ENCODE assay signal across 12 cellular contexts in the genomic region with DNA sequence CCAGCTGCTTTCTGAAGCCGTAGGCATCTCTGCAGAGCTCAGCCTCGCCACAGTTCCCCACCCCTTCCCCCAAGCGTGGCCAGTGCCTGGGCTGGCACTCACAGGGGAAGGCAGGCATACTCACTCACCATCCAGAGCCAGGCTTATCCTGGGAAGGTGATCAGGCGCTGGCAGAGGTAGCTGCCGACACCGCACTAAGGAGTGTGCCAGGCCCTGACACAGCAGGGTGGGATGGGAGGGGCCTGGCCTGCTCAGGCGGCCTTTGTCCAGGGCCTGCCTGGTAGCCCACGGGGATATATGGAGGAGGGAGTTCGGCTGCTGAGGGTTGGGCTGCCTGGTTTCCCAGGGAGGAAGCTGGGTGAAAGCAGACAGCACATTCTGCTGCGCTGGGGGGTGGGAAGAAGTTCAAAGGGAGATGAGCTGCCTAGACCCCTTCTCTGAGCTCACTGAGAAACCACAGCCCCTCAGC. TPM values are rescaled to one million over a fixed set of nuclear protein-coding genes. Genes with fewer than 3 reads are reported as not detected.
DNase-seq lines count a peak whose midpoint lies in the region; ATAC-seq and TF ChIP-seq lines count a peak whose summit lies in the region.
"Had no signal": no experiment of that assay in that cellular context is flagged by ENCODE, and none has a peak within 500 bp of the region (broad histone marks: within the 10 kb centered on the region; RNA-seq: fewer than 3 reads in every experiment).

No MANE protein-coding gene starts in this region.

- peak overlapping the region; percentile 77 for H3K4me3 Mint-ChIP-seq in activated naive CD4-positive, alpha-beta T cell treated with anti-CD3 and anti-CD28 coated beads, Interleukin-2, amount 50 U/mL, for 24 hours
- no peak overlapping the region for H3K4me3 Mint-ChIP-seq in mesothelial cell of epicardium
- H3K4me3 Mint-ChIP-seq: nephron had no signal

- H3K27ac ChIP-seq in duodenal mucosa (ENCODE audit: low read depth, low read length) (peak overlapping the region; percentile 80), mucosa of rectum (ENCODE audit: low read depth in 2 of 2, low read length in 2 of 2) (peak overlapping the region; percentile 71 to 73), uterus (peak overlapping the region; percentile 35 to 50)
- H3K27ac ChIP-seq: C4-2B had no signal

- H3K27me3 ChIP-seq in duodenal mucosa (ENCODE audit: control insufficient read depth in 1 of 2, insufficient read depth in 2 of 2, low read length in 2 of 2) = no peaks in the 10 kb centered on the region
- no peaks in the 10 kb centered on the region for H3K27me3 ChIP-seq in mucosa of rectum (ENCODE audit: control insufficient read depth in 2 of 2, insufficient read depth in 2 of 2, low read length in 2 of 2)
- no peaks in the 10 kb centered on the region for H3K27me3 ChIP-seq in uterus

- H3K4me1 ChIP-seq in duodenal mucosa (ENCODE audit: control insufficient read depth in 1 of 2, insufficient read depth in 2 of 2, low read length in 2 of 2) (peaks cover 82 to 86% of the 10 kb centered on the region in 2 donors), mucosa of rectum (ENCODE audit: control insufficient read depth in 2 of 2, insufficient read depth in 2 of 2, low read length in 2 of 2) (peaks cover 34 to 42% of the 10 kb centered on the region in 2 donors), uterus (peaks cover 0 to 6% of the 10 kb centered on the region in 2 donors)

- H3K9me3 Mint-ChIP-seq in activated naive CD4-positive, alpha-beta T cell treated with anti-CD3 and anti-CD28 coated beads, Interleukin-2, amount 50 U/mL, for 24 hours = no peaks in the 10 kb centered on the region
- H3K9me3 Mint-ChIP-seq in mesothelial cell of epicardium = no peaks in the 10 kb centered on the region
- H3K9me3 Mint-ChIP-seq: nephron had no signal

- peak overlapping the region; percentile 91 for H3K27ac Mint-ChIP-seq in activated naive CD4-positive, alpha-beta T cell treated with anti-CD3 and anti-CD28 coated beads, Interleukin-2, amount 50 U/mL, for 24 hours
- no peak overlapping the region for H3K27ac Mint-ChIP-seq in mesothelial cell of epicardium

- peaks cover 25% of the 10 kb centered on the region for H3K36me3 Mint-ChIP-seq in activated naive CD4-positive, alpha-beta T cell treated with anti-CD3 and anti-CD28 coated beads, Interleukin-2, amount 50 U/mL, for 24 hours
- no peaks in the 10 kb centered on the region for H3K36me3 Mint-ChIP-seq in mesothelial cell of epicardium

- ATAC-seq in HG02885 (IDR thresholded peaks at IDR 0.05; ENCODE audit: poor library complexity, unreplicated experiment) = no peak

- H3K9me3 ChIP-seq in duodenal mucosa (ENCODE audit: control insufficient read depth in 1 of 2, low read length in 2 of 2) = no peaks in the 10 kb centered on the region
- no peaks in the 10 kb centered on the region for H3K9me3 ChIP-seq in mucosa of rectum (ENCODE audit: control insufficient read depth in 2 of 2, low read length in 2 of 2)
- no peaks in the 10 kb centered on the region for H3K9me3 ChIP-seq in uterus

- TF ChIP-seq POLR2A in uterus (IDR thresholded peaks at IDR 0.05) = no peak

- peaks cover 93% of the 10 kb centered on the region for H3K4me1 Mint-ChIP-seq in activated naive CD4-positive, alpha-beta T cell treated with anti-CD3 and anti-CD28 coated beads, Interleukin-2, amount 50 U/mL, for 24 hours
- peaks cover 17% of the 10 kb centered on the region for H3K4me1 Mint-ChIP-seq in mesothelial cell of epicardium

- intact Hi-C loops in uterus (cut with DNase I; ENCODE audit: low total_unique reads) = no loop called here

- no peak for TF ChIP-seq CTCF in uterus (IDR thresholded peaks at IDR 0.05)
- no peak for TF ChIP-seq CTCF in mesothelial cell of epicardium (IDR thresholded peaks at IDR 0.05; ENCODE audit: unreplicated experiment)

- no peaks in the 10 kb centered on the region for H3K27me3 Mint-ChIP-seq in activated naive CD4-positive, alpha-beta T cell treated with anti-CD3 and anti-CD28 coated beads, Interleukin-2, amount 50 U/mL, for 24 hours
- H3K27me3 Mint-ChIP-seq in mesothelial cell of epicardium (ENCODE audit: low read depth) = no peaks in the 10 kb centered on the region

- no peak for DNase-seq in activated naive CD4-positive, alpha-beta T cell treated with anti-CD3 and anti-CD28 coated beads, Interleukin-2, amount 50 U/mL, for 16 hours
- DNase-seq in uterus = no peak
- no peak for DNase-seq in NCI-H1436 (lab: John Stamatoyannopoulos, UW)
- DNase-seq in mesothelial cell of epicardium (ENCODE audit: low spot score in 2 of 2, unreplicated experiment in 2 of 2) = no peak

- peak overlapping the region; percentile 56 to 74 for H3K9ac ChIP-seq in duodenal mucosa (ENCODE audit: low read depth in 1 of 2, low read length in 2 of 2)
- peak overlapping the region in 1 of 2 donors; percentile 23 for H3K9ac ChIP-seq in mucosa of rectum (ENCODE audit: low read depth in 1 of 2, low read length in 2 of 2)

- peaks cover 18 to 49% of the 10 kb centered on the region in 2 donors for H3K36me3 ChIP-seq in duodenal mucosa (ENCODE audit: control insufficient read depth in 1 of 2, insufficient read depth in 2 of 2, low read length in 2 of 2)
- H3K36me3 ChIP-seq in mucosa of rectum (ENCODE audit: control insufficient read depth in 2 of 2, insufficient read depth in 2 of 2, low read length in 2 of 2) = peaks cover 33 to 36% of the 10 kb centered on the region in 2 donors
- no peaks in the 10 kb centered on the region for H3K36me3 ChIP-seq in uterus

- H3K4me3 ChIP-seq in duodenal mucosa (ENCODE audit: low read depth in 1 of 2, low read length in 2 of 2) = peak overlapping the region; percentile 5 to 48
- H3K4me3 ChIP-seq in mucosa of rectum (ENCODE audit: low read length in 2 of 2) = no peak overlapping the region
- no peak overlapping the region for H3K4me3 ChIP-seq in uterus

RNA-seq across cellular contexts. Expression of a gene that starts 15.8 kb away (rescaled TPM):
- total RNA-seq in uterus (100 to 1,000 TPM in 1 of 4 donors, 10 to 100 TPM in 3; 18.9 to 127 (median 36.7) TPM), mesothelial cell of epicardium (8.0 to 9.1 TPM (median 8.7 TPM) in 3 replicates)

RNA-seq across cellular contexts. Expression of a gene that starts 37.9 kb away (rescaled TPM):
- total RNA-seq in uterus (1 to 10 TPM in 1 of 4 donors, under 1 TPM in 1, not detected in 2; 0.07 to 1.2 TPM), mesothelial cell of epicardium (0.11 to 0.25 TPM (median 0.18 TPM) in 3 replicates)
- total RNA-seq: endothelial cell of umbilical vein, LHCN-M2 had no signal

Comparison
In these comparisons a context has a peak if more than half of its experiments do, and no peak if none do; other contexts are left out.
1. H3K4me3 ChIP-seq: peak in duodenal mucosa (2 of 2); none in mucosa of rectum (0 of 2) and uterus (0 of 2).
2. Peak in every context shown above with its lines, with median percentiles within 50 percentile points of each other: H3K27ac ChIP-seq.